Comparison of ENCODE assay signal across 17 cellular contexts in the genomic region with DNA sequence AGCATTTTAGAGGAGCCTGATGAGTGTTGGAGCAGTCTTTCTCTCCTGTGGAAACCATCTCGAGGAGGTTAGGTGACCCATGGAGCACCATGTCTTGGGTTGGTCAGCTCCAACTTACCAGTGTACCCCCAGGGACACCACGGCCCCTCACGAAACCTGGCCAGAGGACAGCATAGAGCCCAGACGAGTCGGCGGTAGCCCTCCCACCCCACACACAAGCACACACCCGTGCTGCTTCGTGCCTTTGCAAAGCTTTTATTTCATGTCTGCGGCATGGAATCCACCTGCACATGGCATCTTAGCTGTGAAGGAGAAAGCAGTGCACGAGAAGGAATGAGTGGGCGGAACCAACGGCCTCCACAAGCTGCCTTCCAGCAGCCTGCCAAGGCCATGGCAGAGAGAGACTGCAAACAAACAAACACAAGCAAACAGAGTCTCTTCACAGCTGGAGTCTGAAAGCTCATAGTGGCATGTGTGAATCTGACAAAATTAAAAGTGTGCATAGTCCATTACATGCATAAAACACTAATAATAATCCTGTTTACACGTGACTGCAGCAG. TPM values are rescaled to one million over a fixed set of nuclear protein-coding genes. Genes with fewer than 3 reads are reported as not detected.
DNase-seq lines count a peak whose midpoint lies in the region; ATAC-seq and TF ChIP-seq lines count a peak whose summit lies in the region.
"Had no signal": no experiment of that assay in that cellular context is flagged by ENCODE, and none has a peak within 500 bp of the region (broad histone marks: within the 10 kb centered on the region; RNA-seq: fewer than 3 reads in every experiment).

No MANE protein-coding gene starts in this region.

- DNase-seq in activated CD4-positive, alpha-beta T cell treated with anti-CD3 and anti-CD28 coated beads, Interleukin-2, amount 50 U/mL, for 1 hour = peak; percentile 26
- DNase-seq in activated CD4-positive, alpha-beta T cell treated with anti-CD3 and anti-CD28 coated beads, Interleukin-2, amount 50 U/mL, for 4 hours = no peak
- no peak for DNase-seq in HCT116 (ENCODE audit: low read depth, low spot score)
- peak; percentile 60 for DNase-seq in osteoblast (ENCODE audit: insufficient read length, low spot score, missing footprints)
- no peak for DNase-seq in NCI-H1930 (lab: John Stamatoyannopoulos, UW)
- no peak for DNase-seq in Right ventricle myocardium superior
- DNase-seq in stimulated activated CD4-positive, alpha-beta T cell treated with anti-CD3 and anti-CD28 coated beads, Interleukin-2, amount 100 ng/mL, for 24 hours = no peak
- DNase-seq: activated effector memory CD4-positive, alpha-beta T cell treated with Interleukin-2 at 50 U/mL for 16 hours; cortex of kidney; foreskin fibroblast; hypothalamus; mammary epithelial cell; NCI-H1048; SW 1271; uterus had no signal

- intact Hi-C loops in HCT116 (cut with micrococcal nuclease) (loop anchor here (10.0 kb wide), 1 partner anchor 339 kb away; no protein-coding TSS in a partner anchor), Right ventricle myocardium superior (cut with DNase I) (no loop called here)

- peak overlapping the region; percentile 57 for H3K27ac ChIP-seq in HCT116 (ENCODE audit: low read depth, low read length)
- H3K27ac ChIP-seq in osteoblast (ENCODE audit: low read depth, low read length) = no peak overlapping the region
- H3K27ac ChIP-seq: uterus had no signal

- H4K20me1 ChIP-seq in HCT116 (ENCODE audit: insufficient read depth) = peaks cover 17% of the 10 kb centered on the region; the same call in 1 of the 2 replicates
- H4K20me1 ChIP-seq in osteoblast (ENCODE audit: insufficient read depth, low read length) = no peaks in the 10 kb centered on the region

- no peak for ATAC-seq in HCT116
- ATAC-seq in Right ventricle myocardium superior (ENCODE audit: poor library complexity) = no peak

- no peaks in the 10 kb centered on the region for H3K9me3 Mint-ChIP-seq in activated naive CD8-positive, alpha-beta T cell (ENCODE audit: low read depth)

- H3K4me1 Mint-ChIP-seq in activated naive CD8-positive, alpha-beta T cell (ENCODE audit: low read depth) = peaks cover 5% of the 10 kb centered on the region

- TF ChIP-seq CTCF in HCT116 (IDR thresholded peaks at IDR 0.05 in 2 of 3, conservative IDR thresholded peaks at IDR 0.05 in 1 of 3; ENCODE audit: borderline replicate concordance in 1 of 3, insufficient read depth in 1 of 3, low read depth in 2 of 3, low read length in 2 of 3) (no peak), osteoblast (IDR thresholded peaks at IDR 0.05; ENCODE audit: extremely low read depth, low read depth, low read length) (no peak)

- H3K79me2 ChIP-seq in HCT116 (ENCODE audit: insufficient read depth, low read length) = peaks cover 39% of the 10 kb centered on the region
- no peaks in the 10 kb centered on the region for H3K79me2 ChIP-seq in osteoblast (ENCODE audit: insufficient read depth, low read length)
- H3K79me2 ChIP-seq: parathyroid adenoma had no signal

- H3K4me1 ChIP-seq in HCT116 (ENCODE audit: control insufficient read depth in 1 of 2, insufficient read depth in 2 of 2, low read length in 2 of 2) (peaks cover 18 to 100% of the 10 kb centered on the region in 2 experiments; a peak in 3 of 4 replicates), osteoblast (ENCODE audit: insufficient read depth, low read length) (peaks cover 3% of the 10 kb centered on the region)
- H3K4me1 ChIP-seq: uterus had no signal

- no peaks in the 10 kb centered on the region for H3K9me2 ChIP-seq in HCT116 (ENCODE audit: insufficient read depth)

- 0 out of 2 replicates have a peak overlapping the region, but pooled peaks have one; percentile 40 for H3K9ac ChIP-seq in HCT116 (ENCODE audit: low read length)
- H3K9ac ChIP-seq: parathyroid adenoma had no signal

- RAD21 ChIA-PET in HCT116 (lab: Charles Lee; ENCODE audit: low non-redundant PET in 1 of 2, low total read pairs in 2 of 2, uncharacterized antibody in 2 of 2, unreplicated experiment in 2 of 2) = interaction anchor here in 1 of 2 experiments (0.9 kb wide), 1 partner anchor 48 kb away, joined by 3 read pairs; no protein-coding TSS in a partner anchor

- CTCF ChIA-PET in HCT116 (lab: Charles Lee) = interaction anchor here (1.4 to 2.8 kb wide), 2 partner anchors 47 to 59 kb away, joined by 4 to 13 read pairs; no protein-coding TSS in a partner anchor

- H3K4me3 ChIP-seq in HCT116 (replicated peaks in 1 of 2; ENCODE audit: low read depth in 1 of 2, low read length in 2 of 2) (no peak overlapping the region), osteoblast (ENCODE audit: insufficient read depth, low read length) (no peak overlapping the region)
- H3K4me3 ChIP-seq: uterus had no signal

- POLR2A ChIA-PET in HCT116 (lab: Charles Lee) = interaction anchor here (0.8 to 9.3 kb wide), 4 partner anchors 14 to 103 kb away, joined by 5 to 39 read pairs (median 9); no protein-coding TSS in a partner anchor

- no peak for TF ChIP-seq POLR2A in HCT116 (IDR thresholded peaks at IDR 0.05; ENCODE audit: borderline replicate concordance, extremely low read depth, insufficient read depth, insufficient read length)

- H3K36me3 ChIP-seq in HCT116 (ENCODE audit: control insufficient read depth in 1 of 2, insufficient read depth in 2 of 2, low read length in 2 of 2) (peaks cover 40 to 67% of the 10 kb centered on the region in 2 experiments), osteoblast (ENCODE audit: insufficient read depth, low read length) (peaks cover 58% of the 10 kb centered on the region)
- H3K36me3 ChIP-seq: uterus had no signal

- H2AFZ ChIP-seq in HCT116 (ENCODE audit: low read depth, low read length, poor library complexity, severe bottlenecking) = no peak overlapping the region
- H2AFZ ChIP-seq in osteoblast (ENCODE audit: low read length) = no peak overlapping the region
- H2AFZ ChIP-seq: parathyroid adenoma had no signal

- H3K27me3 ChIP-seq in HCT116 (ENCODE audit: insufficient read depth, low read length) = no peaks in the 10 kb centered on the region
- H3K27me3 ChIP-seq in osteoblast (ENCODE audit: insufficient read depth, low read length) = no peaks in the 10 kb centered on the region
- H3K27me3 ChIP-seq: uterus had no signal

- H3K36me3 Mint-ChIP-seq in activated naive CD8-positive, alpha-beta T cell = peaks cover 4% of the 10 kb centered on the region

- no peak overlapping the region for H3K4me3 Mint-ChIP-seq in activated naive CD8-positive, alpha-beta T cell

- 0 out of 2 replicates have a peak overlapping the region, but pooled peaks have one; percentile 0 for H3K4me2 ChIP-seq in HCT116 (ENCODE audit: low read length)
- no peak overlapping the region for H3K4me2 ChIP-seq in osteoblast (ENCODE audit: insufficient read depth, low read length)

- BruUV-seq in HCT116 (replicated peaks; lab: Mats Ljungman, UMichigan) = no TSS peak

- H3K9me3 ChIP-seq in HCT116 (ENCODE audit: control insufficient read depth in 1 of 2, insufficient read depth in 1 of 2, low read depth in 1 of 2, low read length in 2 of 2) (no peaks in the 10 kb centered on the region), osteoblast (ENCODE audit: low read depth, low read length) (no peaks in the 10 kb centered on the region)
- H3K9me3 ChIP-seq: uterus had no signal

- H3K27me3 Mint-ChIP-seq in activated naive CD8-positive, alpha-beta T cell = no peaks in the 10 kb centered on the region

- H3K27ac Mint-ChIP-seq in activated naive CD8-positive, alpha-beta T cell = peak overlapping the region; percentile 50

- no peak for TF ChIP-seq RAD21 in HCT116 (IDR thresholded peaks at IDR 0.05; ENCODE audit: low read depth)

TF ChIP-seq in HCT116, 20 proteins besides CTCF, POLR2A, EP300 and RAD21:
- TF ChIP-seq CEBPB (IDR thresholded peaks at IDR 0.05; ENCODE audit: low read depth) (no peak), EGR1 (IDR thresholded peaks at IDR 0.05; ENCODE audit: low read depth) (no peak), FOSL1 (IDR thresholded peaks at IDR 0.05; ENCODE audit: low read depth) (no peak), POLR2AphosphoS5 (IDR thresholded peaks at IDR 0.05; ENCODE audit: low read depth, low read length) (0 out of 2 replicates have a peak, but pooled peaks have one; percentile 24)

RNA-seq across cellular contexts. Expression of a gene that starts 53.6 kb away (rescaled TPM):
- total RNA-seq in HCT116 (2021; ENCODE audit: unreplicated experiment) (1,402 TPM), osteoblast (69.8 and 89.4 TPM in 2 replicates), Right ventricle myocardium superior (197 TPM)
- 1,219 and 1,280 TPM in 2 replicates for polyA plus RNA-seq in HCT116 (2012)

Comparison
In these comparisons a context has a peak if more than half of its experiments do, and no peak if none do; other contexts are left out.
1. DNase-seq: peak in activated CD4-positive, alpha-beta T cell treated with anti-CD3 and anti-CD28 coated beads, Interleukin-2, amount 50 U/mL, for 1 hour (single experiment) and osteoblast (single experiment); none in activated CD4-positive, alpha-beta T cell treated with anti-CD3 and anti-CD28 coated beads, Interleukin-2, amount 50 U/mL, for 4 hours (0 of 2), HCT116 (single experiment), NCI-H1930 (0 of 2), Right ventricle myocardium superior (single experiment) and stimulated activated CD4-positive, alpha-beta T cell treated with anti-CD3 and anti-CD28 coated beads, Interleukin-2, amount 100 ng/mL, for 24 hours (0 of 2).